In the genomic region with DNA sequence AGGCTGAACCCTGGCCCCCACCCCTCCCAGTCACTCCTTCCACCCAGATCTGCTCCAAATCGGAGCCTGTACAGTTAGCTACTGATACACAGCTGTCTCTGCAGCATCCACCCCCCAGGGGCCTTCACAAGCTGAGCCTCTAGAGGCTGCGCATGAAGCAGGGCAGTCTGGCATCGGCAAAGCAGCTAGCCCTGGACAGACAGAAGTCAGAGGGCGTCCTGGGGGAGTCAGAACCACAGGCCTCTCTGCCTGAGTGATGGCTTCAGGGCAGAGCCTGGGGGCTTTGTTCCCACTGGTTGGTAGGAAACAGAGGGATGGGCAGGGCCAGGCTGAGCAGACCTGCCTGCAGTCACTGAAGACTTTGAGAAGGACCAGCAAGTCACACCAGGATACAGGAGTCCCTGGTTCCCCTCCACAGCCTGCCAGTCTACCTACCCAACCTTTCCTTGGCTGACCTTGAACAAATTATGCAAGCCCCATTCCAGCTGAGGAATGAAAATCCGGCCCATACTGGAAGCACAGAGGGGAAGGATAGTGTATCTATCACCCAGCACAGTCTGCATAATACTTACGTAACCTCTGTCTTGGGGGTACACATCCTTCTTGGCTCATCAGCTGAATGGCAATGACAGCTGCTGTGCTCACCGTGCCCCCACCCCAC, we compare ENCODE assay signal across 12 cellular contexts. TPM values are rescaled to one million over a fixed set of nuclear protein-coding genes. Genes with fewer than 3 reads are reported as not detected.
DNase-seq lines count a peak whose midpoint lies in the region; ATAC-seq, FAIRE-seq and TF ChIP-seq lines count a peak whose summit lies in the region.
"Had no signal": no experiment of that assay in that cellular context is flagged by ENCODE, and none has a peak within 500 bp of the region (broad histone marks: within the 10 kb centered on the region; RNA-seq: fewer than 3 reads in every experiment).

No MANE protein-coding gene starts in this region.

- POLR2A ChIA-PET in HepG2 (lab: Yijun Ruan, JAX), result interaction anchor here (1.3 to 7.4 kb wide), 7 partner anchors 9 to 103 kb away, joined by 5 to 94 read pairs (median 16); a partner anchor contains a TSS

- no peaks in the 10 kb centered on the region for H3K9me3 ChIP-seq in body of pancreas
- no peaks in the 10 kb centered on the region for H3K9me3 ChIP-seq in HepG2 (ENCODE audit: low read length)
- H3K9me3 ChIP-seq in stomach, result no peaks in the 10 kb centered on the region
- H3K9me3 ChIP-seq: colonic mucosa had no signal

- TF ChIP-seq EP300 in HepG2 (IDR thresholded peaks at IDR 0.05; ENCODE audit: low read depth in 2 of 2, low read length in 2 of 2) (peak in 1 of 2 experiments; percentile 19; a peak in 1 of 4 replicates), HepG2 (CRISPR knock-in tag; IDR thresholded peaks at IDR 0.05; ENCODE audit: borderline replicate concordance) (no peak), stomach (IDR thresholded peaks at IDR 0.05) (no peak)

- H3K27ac Mint-ChIP-seq in mesothelial cell of epicardium, result no peak overlapping the region
- H3K27ac Mint-ChIP-seq: activated naive CD4-positive, alpha-beta T cell treated with anti-CD3 and anti-CD28 coated beads, Interleukin-2, amount 50 U/mL, for 24 hours had no signal

- TF ChIP-seq CTCF in body of pancreas (IDR thresholded peaks at IDR 0.05) (no peak), HepG2 (CRISPR knock-in tag; IDR thresholded peaks at IDR 0.05) (no peak), stomach (IDR thresholded peaks at IDR 0.05) (no peak), mesothelial cell of epicardium (IDR thresholded peaks at IDR 0.05; ENCODE audit: unreplicated experiment) (no peak)

- no peaks in the 10 kb centered on the region for H3K9me3 Mint-ChIP-seq in mesothelial cell of epicardium
- H3K9me3 Mint-ChIP-seq: activated naive CD4-positive, alpha-beta T cell treated with anti-CD3 and anti-CD28 coated beads, Interleukin-2, amount 50 U/mL, for 24 hours had no signal

- ATAC-seq in body of pancreas (peak; percentile 68), HepG2 (peak; percentile 44)

- peak overlapping the region; percentile 65 for H3K9ac ChIP-seq in HepG2 (ENCODE audit: insufficient read depth, low read depth, low read length)

- H3K4me3 ChIP-seq in body of pancreas (no peak overlapping the region), HepG2 (replicated peaks in 1 of 3; ENCODE audit: insufficient read depth in 1 of 3, low read depth in 2 of 3, low read length in 3 of 3) (peak overlapping the region; percentile 39 to 70 (median 53)), stomach (no peak overlapping the region)
- H3K4me3 ChIP-seq: colonic mucosa had no signal

- no peak for TF ChIP-seq POLR2A in body of pancreas (IDR thresholded peaks at IDR 0.05)
- no peak for TF ChIP-seq POLR2A in HepG2 (IDR thresholded peaks at IDR 0.05; ENCODE audit: insufficient read depth in 1 of 2, low read depth in 2 of 2, low read length in 2 of 2)
- no peak for TF ChIP-seq POLR2A in stomach (IDR thresholded peaks at IDR 0.05)

- no peak overlapping the region for H3K4me3 Mint-ChIP-seq in mesothelial cell of epicardium

- no peak for FAIRE-seq in HepG2 (lab: Jason Lieb, UNC)

- peak overlapping the region; percentile 87 for H3K4me2 ChIP-seq in HepG2 (ENCODE audit: low read depth, low read length)

- H3K79me2 ChIP-seq in HepG2 (ENCODE audit: insufficient read depth, low read length), result peaks cover 99% of the 10 kb centered on the region

- peak; percentile 25 for DNase-seq in LHCN-M2 (ENCODE audit: low read depth)
- peak in 2 of 4 donors; percentile 45 to 48 for DNase-seq in body of pancreas
- peak; percentile 51 for DNase-seq in HepG2 (ENCODE audit: low spot score)
- no peak for DNase-seq in stomach
- no peak for DNase-seq in mesothelial cell of epicardium (ENCODE audit: low spot score in 2 of 2, unreplicated experiment in 2 of 2)
- no peak for DNase-seq in iPS-NIHi7 (ENCODE audit: extremely low spot score)
- no peak for DNase-seq in HuH-7 (ENCODE audit: low spot score)
- DNase-seq: colonic mucosa, islet precursor cell, NCI-H446, SHP77 had no signal

- WGBS in body of pancreas, 2 donors, result 31 to 48% methylated on average over 3 to 7 of the region's 7 CpGs
- WGBS in HepG2 (ENCODE audit: low lambda C conversion rate), result 32% methylated on average over 4 of the region's 7 CpGs
- WGBS in stomach, 5 donors, result 53 to 72% (median 59%) methylated on average over 5 to 7 of the region's 7 CpGs

- peaks cover 28% of the 10 kb centered on the region for H3K4me1 Mint-ChIP-seq in mesothelial cell of epicardium

- H3K36me3 Mint-ChIP-seq in mesothelial cell of epicardium, result peaks cover under 1% of the 10 kb centered on the region

- H4K20me1 ChIP-seq in HepG2 (ENCODE audit: insufficient read depth, low read length), result peaks cover 89% of the 10 kb centered on the region

- no peaks in the 10 kb centered on the region for H3K27me3 Mint-ChIP-seq in mesothelial cell of epicardium (ENCODE audit: low read depth)
- H3K27me3 Mint-ChIP-seq: activated naive CD4-positive, alpha-beta T cell treated with anti-CD3 and anti-CD28 coated beads, Interleukin-2, amount 50 U/mL, for 24 hours had no signal

- H3K4me1 ChIP-seq in body of pancreas (peaks cover 67% of the 10 kb centered on the region), HepG2 (ENCODE audit: insufficient read depth, low read length) (peaks cover 85% of the 10 kb centered on the region), stomach (peaks cover 67 to 95% (median 80%) of the 10 kb centered on the region in 4 donors)

- no TSS peak for BruUV-seq in HepG2 (replicated peaks; lab: Mats Ljungman, UMichigan)

- no peak; the same call in 1 of the 2 replicates for TF ChIP-seq RAD21 in HepG2 (CRISPR knock-in tag; IDR thresholded peaks at IDR 0.05)

- in situ Hi-C loops in HepG2 (cut with HindIII; ENCODE audit: extremely low pct_ligation_motif_present, low pct_unique_long_range_greater_than_20kb), result no loop called here

- H3K27ac ChIP-seq in body of pancreas (peak overlapping the region in 3 of 4 donors; percentile 9 to 45 (median 42)), HepG2 (ENCODE audit: extremely low read length, insufficient read depth, low read length) (peak overlapping the region; percentile 59), stomach (peak overlapping the region in 4 of 5 donors; percentile 23 to 56 (median 35))
- H3K27ac ChIP-seq: colonic mucosa had no signal

- H3K27me3 ChIP-seq in body of pancreas, result no peaks in the 10 kb centered on the region
- H3K27me3 ChIP-seq in HepG2 (ENCODE audit: control insufficient read depth in 1 of 2, insufficient read depth in 2 of 2, low read length in 2 of 2), result no peaks in the 10 kb centered on the region
- H3K27me3 ChIP-seq in stomach, result no peaks in the 10 kb centered on the region
- H3K27me3 ChIP-seq: colonic mucosa had no signal

- CTCF ChIA-PET in HepG2 (lab: Yijun Ruan, JAX; ENCODE audit: low intra/inter-chr PET ratio, low total read pairs), result interaction anchor here (1.4 kb wide), 1 partner anchor 44 kb away, joined by 4 read pairs; no protein-coding TSS in a partner anchor

- no peak overlapping the region for H2AFZ ChIP-seq in HepG2 (ENCODE audit: low read length)

- intact Hi-C loops in body of pancreas (cut with DNase I) (no loop called here), HepG2 (cut with micrococcal nuclease; ENCODE audit: unreplicated experiment) (loop anchor here (2.0 kb wide), 1 partner anchor 15 kb away; no protein-coding TSS in a partner anchor), stomach (cut with DNase I; ENCODE audit: low total_unique reads) (no loop called here)

- peaks cover 0 to 2% of the 10 kb centered on the region in 2 donors for H3K36me3 ChIP-seq in body of pancreas (replicated peaks in 1 of 2; ENCODE audit: insufficient read depth in 1 of 2, low read depth in 2 of 2)
- H3K36me3 ChIP-seq in HepG2 (replicated peaks in 1 of 2; ENCODE audit: control insufficient read depth in 1 of 2, insufficient read depth in 2 of 2, low read length in 2 of 2), result peaks cover 6 to 15% of the 10 kb centered on the region in 2 experiments
- peaks cover 5 to 13% (median 12%) of the 10 kb centered on the region in 4 donors for H3K36me3 ChIP-seq in stomach
- H3K36me3 ChIP-seq: colonic mucosa had no signal

RNA-seq across cellular contexts. Expression of a gene that starts 8.7 kb away (rescaled TPM):
- 461 and 479 TPM in 2 replicates for total RNA-seq in LHCN-M2 (2014; rRNA removed)
- polyA plus RNA-seq in LHCN-M2 (2012), result 303 TPM
- total RNA-seq in body of pancreas, result 10 to 100 TPM; 37.6 to 65.1 TPM
- total RNA-seq in HepG2 (2016; rRNA removed; fragmentation: Illumina TruSeq; extraction: Trizol), result 380 and 481 TPM in 2 replicates
- 142 and 143 TPM in 2 replicates for total RNA-seq in HepG2 (2016; cell fraction: cytosol; rRNA removed; fragmentation: Illumina TruSeq; extraction: Trizol; ENCODE audit: low read depth)
- total RNA-seq in HepG2 (2016; cell fraction: insoluble cytoplasmic fraction; rRNA removed; fragmentation: Illumina TruSeq; extraction: Trizol), result 391 and 476 TPM in 2 replicates
- total RNA-seq in HepG2 (2016; cell fraction: membrane; rRNA removed; fragmentation: Illumina TruSeq; extraction: Trizol), result 267 and 273 TPM in 2 replicates
- total RNA-seq in HepG2 (2016; cell fraction: nucleus; rRNA removed; fragmentation: Illumina TruSeq; extraction: Trizol), result 160 and 168 TPM in 2 replicates
- 112 and 119 TPM in 2 replicates for polyA plus RNA-seq in HepG2 (2011; rRNA removed)
- 99.4 and 136 TPM in 2 replicates for polyA plus RNA-seq in HepG2 (2011; cell fraction: cytosol; rRNA removed)
- 68.8 and 87.6 TPM in 2 replicates for polyA plus RNA-seq in HepG2 (2011; cell fraction: nucleus; rRNA removed)
- polyA plus RNA-seq in HepG2 (2012), result 283 and 305 TPM in 2 replicates
- polyA plus RNA-seq in HepG2 (2016; cell fraction: cytosol; fragmentation: Illumina TruSeq; extraction: Trizol; ENCODE audit: low read depth), result 122 and 132 TPM in 2 replicates
- 522 and 545 TPM in 2 replicates for polyA plus RNA-seq in HepG2 (2016; cell fraction: insoluble cytoplasmic fraction; fragmentation: Illumina TruSeq; extraction: Trizol; ENCODE audit: low read depth)
- polyA plus RNA-seq in HepG2 (2016; cell fraction: membrane; fragmentation: Illumina TruSeq; extraction: Trizol; ENCODE audit: low read depth), result 196 and 202 TPM in 2 replicates
- 247 and 250 TPM in 2 replicates for polyA plus RNA-seq in HepG2 (2016; cell fraction: nucleus; fragmentation: Illumina TruSeq; extraction: Trizol; ENCODE audit: insufficient read depth, low read depth)
- polyA minus RNA-seq in HepG2 (2011; rRNA and poly(A)+ RNA removed; ENCODE audit: low replicate concordance), result 53.4 and 93.5 TPM in 2 replicates
- 105 and 139 TPM in 2 replicates for polyA minus RNA-seq in HepG2 (2011; cell fraction: cytosol; rRNA and poly(A)+ RNA removed)
- polyA minus RNA-seq in HepG2 (2011; cell fraction: nucleus; rRNA and poly(A)+ RNA removed), result 59.4 and 73.6 TPM in 2 replicates
- 100 to 1,000 TPM in 3 of 5 donors, 10 to 100 TPM in 2; 55.8 to 307 (median 125) TPM for total RNA-seq in stomach
- 100 to 1,000 TPM; 134 to 267 (median 183) TPM for polyA plus RNA-seq in stomach
- 108 to 111 TPM (median 109 TPM) in 3 replicates for total RNA-seq in mesothelial cell of epicardium

RNA-seq across cellular contexts. Expression of a gene that starts 27.6 kb away (rescaled TPM):
- total RNA-seq in LHCN-M2 (2014; rRNA removed) (60.3 and 73.4 TPM in 2 replicates), body of pancreas (10 to 100 TPM; 20.4 to 28.0 TPM), HepG2 (2016; rRNA removed; fragmentation: Illumina TruSeq; extraction: Trizol) (35.7 and 58.5 TPM in 2 replicates), stomach (10 to 100 TPM in 4 of 5 donors, 1 to 10 TPM in 1; 2.9 to 77.8 (median 31.2) TPM), mesothelial cell of epicardium (44.2 to 47.4 TPM (median 47.3 TPM) in 3 replicates)
- polyA plus RNA-seq in LHCN-M2 (2012), result 30.4 TPM
- 5.8 and 7.0 TPM in 2 replicates for total RNA-seq in HepG2 (2016; cell fraction: cytosol; rRNA removed; fragmentation: Illumina TruSeq; extraction: Trizol; ENCODE audit: low read depth)
- 32.4 and 58.3 TPM in 2 replicates for total RNA-seq in HepG2 (2016; cell fraction: insoluble cytoplasmic fraction; rRNA removed; fragmentation: Illumina TruSeq; extraction: Trizol)
- 14.0 and 15.0 TPM in 2 replicates for total RNA-seq in HepG2 (2016; cell fraction: membrane; rRNA removed; fragmentation: Illumina TruSeq; extraction: Trizol)
- 50.5 and 53.2 TPM in 2 replicates for total RNA-seq in HepG2 (2016; cell fraction: nucleus; rRNA removed; fragmentation: Illumina TruSeq; extraction: Trizol)
- polyA plus RNA-seq in HepG2 (2011; rRNA removed) (82.7 and 84.1 TPM in 2 replicates), stomach (10 to 100 TPM; 16.9 to 18.2 (median 17.7) TPM)
- polyA plus RNA-seq in HepG2 (2011; cell fraction: cytosol; rRNA removed), result 55.7 and 70.1 TPM in 2 replicates
- 26.9 and 28.5 TPM in 2 replicates for polyA plus RNA-seq in HepG2 (2011; cell fraction: nucleus; rRNA removed)
- polyA plus RNA-seq in HepG2 (2012), result 50.8 and 57.3 TPM in 2 replicates
- 4.5 and 5.3 TPM in 2 replicates for polyA plus RNA-seq in HepG2 (2016; cell fraction: cytosol; fragmentation: Illumina TruSeq; extraction: Trizol; ENCODE audit: low read depth)
- 54.9 and 56.5 TPM in 2 replicates for polyA plus RNA-seq in HepG2 (2016; cell fraction: insoluble cytoplasmic fraction; fragmentation: Illumina TruSeq; extraction: Trizol; ENCODE audit: low read depth)
- 13.6 and 14.8 TPM in 2 replicates for polyA plus RNA-seq in HepG2 (2016; cell fraction: membrane; fragmentation: Illumina TruSeq; extraction: Trizol; ENCODE audit: low read depth)
- 125 and 131 TPM in 2 replicates for polyA plus RNA-seq in HepG2 (2016; cell fraction: nucleus; fragmentation: Illumina TruSeq; extraction: Trizol; ENCODE audit: insufficient read depth, low read depth)
- polyA minus RNA-seq in HepG2 (2011; rRNA and poly(A)+ RNA removed; ENCODE audit: low replicate concordance), result 27.4 and 37.7 TPM in 2 replicates
- 57.0 and 75.9 TPM in 2 replicates for polyA minus RNA-seq in HepG2 (2011; cell fraction: cytosol; rRNA and poly(A)+ RNA removed)
- polyA minus RNA-seq in HepG2 (2011; cell fraction: nucleus; rRNA and poly(A)+ RNA removed), result 20.3 and 34.9 TPM in 2 replicates

Comparison
In these comparisons a context has a peak if more than half of its experiments do, and no peak if none do; other contexts are left out.
1. DNase-seq: peak in LHCN-M2 (single experiment) and HepG2 (single experiment); none in stomach (single experiment), mesothelial cell of epicardium (0 of 2), iPS-NIHi7 (single experiment) and HuH-7 (single experiment).
2. H3K4me3 ChIP-seq: peak in HepG2 (3 of 3); none in body of pancreas (0 of 2) and stomach (0 of 4).
3. Peak in every context shown above with its lines, with median percentiles within 50 percentile points of each other: H3K27ac ChIP-seq.